Comparison of ENCODE assay signal across 7 cellular contexts in the genomic region with DNA sequence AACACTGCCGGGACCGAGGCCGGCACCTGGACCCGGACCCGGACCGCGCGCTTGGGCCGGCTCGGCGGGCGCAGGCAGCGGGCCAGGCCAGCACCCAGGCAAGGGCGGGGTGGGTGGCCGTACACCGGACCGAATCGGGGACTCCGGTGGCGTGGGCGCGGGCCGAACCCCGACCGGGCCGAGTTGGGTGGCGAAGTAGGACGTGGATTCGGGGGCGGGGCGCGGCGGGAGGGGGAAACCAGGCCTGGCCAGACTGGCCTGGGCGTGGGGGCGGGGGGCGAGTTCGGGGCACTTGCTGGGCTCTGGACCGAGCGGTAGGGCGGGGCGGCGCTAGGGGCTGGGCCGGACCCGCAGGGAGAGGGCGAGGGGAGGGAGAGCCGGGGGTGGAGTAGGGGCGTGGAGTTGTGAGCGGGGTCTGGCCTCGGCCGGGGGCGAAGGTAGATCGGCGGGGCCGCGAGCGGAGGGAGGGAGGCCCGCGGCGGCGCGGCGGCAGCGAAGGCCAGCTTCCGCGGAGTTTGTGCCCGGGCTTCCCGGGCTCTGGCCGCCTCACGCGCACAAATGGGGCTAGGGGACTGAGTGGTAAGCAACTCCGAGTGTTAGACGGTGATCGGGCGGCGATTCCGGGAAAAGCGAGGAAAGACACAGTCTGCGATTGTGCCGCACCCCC. TPM values are rescaled to one million over a fixed set of nuclear protein-coding genes. Genes with fewer than 3 reads are reported as not detected.
A peak's percentile ranks its signal among the peaks of the same experiment; 100 is the strongest.
DNase-seq lines count a peak whose midpoint lies in the region; ATAC-seq and TF ChIP-seq lines count a peak whose summit lies in the region.

No MANE protein-coding gene starts in this region.

- H3K9me3 ChIP-seq in SJCRH30 (replicated peaks) = no peaks in the 10 kb centered on the region

- DNase-seq in GM20000 (ENCODE audit: low spot score) (peak; percentile 71), SJCRH30 (peak; percentile 7 to 9), endothelial cell (ENCODE audit: low spot score) (no peak)
- DNase-seq in natural killer cell treated with Interleukin-12 subunit alpha and Interleukin-12 subunit beta and Interleukin-15 and Interleukin-18, amount 100 ng/mL, for 72 hours (ENCODE audit: low spot score) = no peak
- no peak for DNase-seq in effector CD4-positive, alpha-beta T cell

- ATAC-seq in natural killer cell treated with Interleukin-12 subunit alpha and Interleukin-12 subunit beta and Interleukin-15 and Interleukin-18, amount 100 ng/mL, for 72 hours = peak; percentile 3 to 13
- ATAC-seq in HG02588 (IDR thresholded peaks at IDR 0.05; ENCODE audit: unreplicated experiment) = no peak
- ATAC-seq in GM19455 (IDR thresholded peaks at IDR 0.05; ENCODE audit: unreplicated experiment) = no peak

- TF ChIP-seq CTCF in GM20000 (IDR thresholded peaks at IDR 0.05; ENCODE audit: extremely low read depth, missing control alignments) = no peak
- TF ChIP-seq CTCF in endothelial cell (IDR thresholded peaks at IDR 0.05; ENCODE audit: unreplicated experiment) = no peak

- H3K36me3 ChIP-seq in SJCRH30 = no peaks in the 10 kb centered on the region

- no peaks in the 10 kb centered on the region for H3K4me1 ChIP-seq in SJCRH30

- H3K27ac Mint-ChIP-seq in endothelial cell (ENCODE audit: unreplicated experiment) = no peak overlapping the region
- peak overlapping the region in 1 of 2 donors; percentile 50 for H3K27ac Mint-ChIP-seq in natural killer cell treated with Interleukin-12 subunit alpha and Interleukin-12 subunit beta and Interleukin-15 and Interleukin-18, amount 100 ng/mL, for 72 hours

- no peak overlapping the region; the same call in 1 of the 2 replicates for H3K4me3 ChIP-seq in SJCRH30

- peak overlapping the region; percentile 85 for H3K4me3 Mint-ChIP-seq in endothelial cell (ENCODE audit: unreplicated experiment)
- no peak overlapping the region for H3K4me3 Mint-ChIP-seq in natural killer cell treated with Interleukin-12 subunit alpha and Interleukin-12 subunit beta and Interleukin-15 and Interleukin-18, amount 100 ng/mL, for 72 hours

- H3K36me3 Mint-ChIP-seq in endothelial cell (ENCODE audit: low read depth, unreplicated experiment) = no peaks in the 10 kb centered on the region
- no peaks in the 10 kb centered on the region for H3K36me3 Mint-ChIP-seq in natural killer cell treated with Interleukin-12 subunit alpha and Interleukin-12 subunit beta and Interleukin-15 and Interleukin-18, amount 100 ng/mL, for 72 hours

- no peaks in the 10 kb centered on the region for H3K9me3 Mint-ChIP-seq in endothelial cell (ENCODE audit: unreplicated experiment)
- H3K9me3 Mint-ChIP-seq in natural killer cell treated with Interleukin-12 subunit alpha and Interleukin-12 subunit beta and Interleukin-15 and Interleukin-18, amount 100 ng/mL, for 72 hours = no peaks in the 10 kb centered on the region

- H3K27me3 Mint-ChIP-seq in endothelial cell (ENCODE audit: unreplicated experiment) = peaks cover 1% of the 10 kb centered on the region
- peaks cover 0 to 2% of the 10 kb centered on the region in 2 donors for H3K27me3 Mint-ChIP-seq in natural killer cell treated with Interleukin-12 subunit alpha and Interleukin-12 subunit beta and Interleukin-15 and Interleukin-18, amount 100 ng/mL, for 72 hours

- H3K27me3 ChIP-seq in SJCRH30 = no peaks in the 10 kb centered on the region

- peaks cover 27% of the 10 kb centered on the region for H3K4me1 Mint-ChIP-seq in endothelial cell (ENCODE audit: unreplicated experiment)
- peaks cover 13% of the 10 kb centered on the region in 2 donors for H3K4me1 Mint-ChIP-seq in natural killer cell treated with Interleukin-12 subunit alpha and Interleukin-12 subunit beta and Interleukin-15 and Interleukin-18, amount 100 ng/mL, for 72 hours (ENCODE audit: low read depth in 2 of 2)

- H3K27ac ChIP-seq in SJCRH30 = no peak overlapping the region

RNA-seq across cellular contexts. Expression of gene BCORL1, which starts 1.8 kb away (rescaled TPM):
- 5.1 and 5.6 TPM in 2 replicates for total RNA-seq in SJCRH30 (2014; rRNA removed; shearing (Covaris generic))
- 34.0 TPM for total RNA-seq in endothelial cell (ENCODE audit: unreplicated experiment)
- total RNA-seq in natural killer cell treated with Interleukin-12 subunit alpha and Interleukin-12 subunit beta and Interleukin-15 and Interleukin-18, amount 100 ng/mL, for 72 hours = 10 to 100 TPM in 1 of 2 donors, 1 to 10 TPM in 1; 9.9 to 18.8 TPM

Comparison
In these comparisons a context has a peak if more than half of its experiments do, and no peak if none do; other contexts are left out.
1. DNase-seq: peak in GM20000 (single experiment) and SJCRH30 (2 of 2); none in endothelial cell (single experiment), natural killer cell treated with Interleukin-12 subunit alpha and Interleukin-12 subunit beta and Interleukin-15 and Interleukin-18, amount 100 ng/mL, for 72 hours (single experiment) and effector CD4-positive, alpha-beta T cell (single experiment).
2. ATAC-seq: peak in natural killer cell treated with Interleukin-12 subunit alpha and Interleukin-12 subunit beta and Interleukin-15 and Interleukin-18, amount 100 ng/mL, for 72 hours (2 of 2); none in HG02588 (single experiment) and GM19455 (single experiment).